Comparison of ENCODE assay signal across 19 cellular contexts in genomic region chr2:233115121-233115520, GRCh38. TPM values are rescaled to one million over a fixed set of nuclear protein-coding genes. Genes with fewer than 3 reads are reported as not detected.
DNase-seq lines count a peak whose midpoint lies in the region; ATAC-seq and TF ChIP-seq lines count a peak whose summit lies in the region.
"Had no signal": no experiment of that assay in that cellular context is flagged by ENCODE, and none has a peak within 500 bp of the region (broad histone marks: within the 10 kb centered on the region; RNA-seq: fewer than 3 reads in every experiment).

No MANE protein-coding gene starts in this region.

- peaks cover 0 to 6% of the 10 kb centered on the region in 2 donors for H3K36me3 ChIP-seq in left lung
- H3K36me3 ChIP-seq: HAP-1, pancreas, thoracic aorta had no signal

- intact Hi-C loops in left cardiac atrium (cut with DNase I), result no loop called here
- intact Hi-C loops in left ventricle myocardium superior (cut with micrococcal nuclease), result no loop called here
- intact Hi-C loops in activated B cell treated with CpG ODN at 0.5 μM for 24 hours (cut with micrococcal nuclease), result no loop called here
- intact Hi-C loops in left lung (cut with DNase I), result no loop called here

- DNase-seq in left cardiac atrium (peak; percentile 4), left ventricle myocardium superior (no peak), activated B cell treated with CpG ODN at 0.5 μM for 24 hours (no peak), ecto neural progenitor cell (ENCODE audit: low spot score) (no peak), left lung (no peak), SIG-M5 (lab: John Stamatoyannopoulos, UW) (no peak)
- no peak for DNase-seq in naive thymus-derived CD8-positive, alpha-beta T cell
- DNase-seq: activated CD4-positive, alpha-beta T cell treated with anti-CD3 and anti-CD28 coated beads for 48 hours; COR-L47; foreskin keratinocyte; hippocampal formation; NCI-H1092 treated with DMSO at 0.1 percent for 48 hours; NCI-H2081 treated with DMSO at 0.1 percent for 48 hours; NCI-H510A treated with DMSO at 0.1 percent for 48 hours; SK-N-SH had no signal

- ATAC-seq in left cardiac atrium (no peak), left ventricle myocardium superior (no peak), activated B cell treated with CpG ODN at 0.5 μM for 24 hours (ENCODE audit: low read depth) (no peak), left lung (no peak)
- ATAC-seq in naive thymus-derived CD8-positive, alpha-beta T cell, result no peak
- ATAC-seq: foreskin keratinocyte, pancreas had no signal

- H3K27ac ChIP-seq in left lung, result no peak overlapping the region
- H3K27ac ChIP-seq: foreskin keratinocyte, pancreas, thoracic aorta had no signal

- no peak overlapping the region for H3K4me3 ChIP-seq in left lung
- H3K4me3 ChIP-seq: HAP-1, lung, pancreas, thoracic aorta had no signal

- no peaks in the 10 kb centered on the region for H3K27me3 Mint-ChIP-seq in activated B cell treated with CpG ODN at 0.5 μM for 24 hours
- no peaks in the 10 kb centered on the region for H3K27me3 Mint-ChIP-seq in naive thymus-derived CD8-positive, alpha-beta T cell

- TF ChIP-seq CTCF in activated B cell treated with CpG ODN at 0.5 μM for 24 hours (IDR thresholded peaks at IDR 0.05) (no peak), left lung (IDR thresholded peaks at IDR 0.05) (no peak)

- peaks cover 0 to 14% of the 10 kb centered on the region in 2 donors for H3K4me1 ChIP-seq in left lung
- H3K4me1 ChIP-seq: foreskin keratinocyte, HAP-1 had no signal

- peaks cover 72% of the 10 kb centered on the region for H3K36me3 Mint-ChIP-seq in activated B cell treated with CpG ODN at 0.5 μM for 24 hours (ENCODE audit: low read depth)
- peaks cover 0 to 40% (median 5%) of the 10 kb centered on the region in 3 donors for H3K36me3 Mint-ChIP-seq in naive thymus-derived CD8-positive, alpha-beta T cell

- CTCF ChIA-PET in activated B cell treated with CpG ODN at 0.5 μM for 24 hours (lab: Charles Lee), result no interaction called here

- no peak overlapping the region for H3K4me3 Mint-ChIP-seq in activated B cell treated with CpG ODN at 0.5 μM for 24 hours
- peak overlapping the region; percentile 24 to 74 (median 60) for H3K4me3 Mint-ChIP-seq in naive thymus-derived CD8-positive, alpha-beta T cell

- H3K27ac Mint-ChIP-seq in activated B cell treated with CpG ODN at 0.5 μM for 24 hours, result peak overlapping the region; percentile 64
- peak overlapping the region in 9 of 10 donors; percentile 7 to 84 (median 59) for H3K27ac Mint-ChIP-seq in naive thymus-derived CD8-positive, alpha-beta T cell

- H3K9me3 Mint-ChIP-seq in activated B cell treated with CpG ODN at 0.5 μM for 24 hours, result no peaks in the 10 kb centered on the region
- H3K9me3 Mint-ChIP-seq in naive thymus-derived CD8-positive, alpha-beta T cell, result no peaks in the 10 kb centered on the region

- no peaks in the 10 kb centered on the region for H3K27me3 ChIP-seq in left lung
- H3K27me3 ChIP-seq: pancreas had no signal

- peaks cover 76% of the 10 kb centered on the region for H3K4me1 Mint-ChIP-seq in activated B cell treated with CpG ODN at 0.5 μM for 24 hours
- H3K4me1 Mint-ChIP-seq in naive thymus-derived CD8-positive, alpha-beta T cell, result peaks cover 46 to 92% (median 80%) of the 10 kb centered on the region in 4 donors

- POLR2A ChIA-PET in activated B cell treated with CpG ODN at 0.5 μM for 24 hours (lab: Charles Lee), result interaction anchor here (0.6 kb wide), 1 partner anchor 283 kb away, joined by 3 read pairs; no protein-coding TSS in a partner anchor
- POLR2A ChIA-PET in naive thymus-derived CD8-positive, alpha-beta T cell (lab: Charles Lee), result interaction anchor here (0.6 to 3.7 kb wide), 3 partner anchors 12 to 78 kb away, joined by 3 to 16 read pairs (median 3); partner anchors contain the start of gene INPP5D

- H3K9me3 ChIP-seq in left lung, result no peaks in the 10 kb centered on the region
- H3K9me3 ChIP-seq: HAP-1, pancreas, SK-N-SH, thoracic aorta had no signal

RNA-seq across cellular contexts. Expression of gene INPP5D, which starts 55.0 kb away (rescaled TPM):
- 1 to 10 TPM; 7.2 to 9.3 TPM for total RNA-seq in left cardiac atrium
- 5.8 TPM for total RNA-seq in left ventricle myocardium superior
- 247 and 275 TPM in 2 replicates for total RNA-seq in activated B cell treated with CpG ODN at 0.5 μM for 24 hours
- total RNA-seq in naive thymus-derived CD8-positive, alpha-beta T cell, result 100 to 1,000 TPM; 123 to 124 TPM
- polyA plus RNA-seq in naive thymus-derived CD8-positive, alpha-beta T cell, result 10 to 100 TPM; 36.4 to 88.3 (median 44.7) TPM
- 10 to 100 TPM; 15.3 to 40.5 TPM for total RNA-seq in left lung
